In the genomic region with DNA sequence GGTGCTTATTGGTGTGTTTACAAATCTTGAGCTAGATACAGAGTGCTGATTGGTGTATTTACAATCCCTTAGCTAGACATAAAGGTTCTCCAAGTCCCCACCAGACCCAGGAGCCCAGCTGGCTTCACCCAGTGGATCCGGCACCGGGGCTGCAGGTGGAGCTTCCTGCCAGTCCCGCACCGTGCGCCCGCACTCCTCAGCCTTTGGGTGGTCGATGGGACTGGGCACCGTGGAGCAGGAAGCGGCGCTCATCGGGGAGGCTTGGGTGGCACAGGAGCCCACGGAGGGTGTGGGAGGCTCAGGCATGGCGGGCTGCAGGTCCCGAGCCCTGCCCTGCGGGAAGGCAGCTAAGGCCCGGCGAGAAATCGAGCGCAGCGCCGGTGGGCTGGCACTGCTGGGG, we compare ENCODE assay signal across 3 cellular contexts.
DNase-seq lines count a peak whose midpoint lies in the region; ATAC-seq, FAIRE-seq and TF ChIP-seq lines count a peak whose summit lies in the region.
"Not testable (repeated sequence)": the region's sequence is repeated elsewhere in the genome, so short reads cannot be mapped to it uniquely, and the experiment has no call there.

No MANE protein-coding gene starts in this region.

- H3K4me3 ChIP-seq in kidney (ENCODE audit: low read length in 2 of 2); testis: not testable (repeated sequence)

- H3K4me1 ChIP-seq in kidney (ENCODE audit: control insufficient read depth in 1 of 2, insufficient read depth in 1 of 2, low read depth in 1 of 2, low read length in 2 of 2); testis: not testable (repeated sequence)

- FAIRE-seq in kidney (lab: Jason Lieb, UNC) = not testable (repeated sequence)

- 84% methylated on average over 12 of the region's 21 CpGs; no CpG with 5 or more reads in 1 of the 2 donors for WGBS in testis, 2 donors

- H3K9ac ChIP-seq in kidney (ENCODE audit: low read length in 2 of 2) = not testable (repeated sequence)

- intact Hi-C loops in Right ventricle myocardium superior (cut with DNase I); kidney (cut with DNase I); testis (cut with DNase I; ENCODE audit: low total_unique reads): not testable (repeated sequence)

- TF ChIP-seq POLR2A in testis (IDR thresholded peaks at IDR 0.05) = not testable (repeated sequence)

- H3K27ac ChIP-seq in kidney (ENCODE audit: low read depth in 2 of 2, low read length in 2 of 2); testis: not testable (repeated sequence)

- not testable (repeated sequence) for TF ChIP-seq CTCF in kidney (IDR thresholded peaks at IDR 0.05; ENCODE audit: borderline replicate concordance, extremely low read depth, insufficient read depth); testis (IDR thresholded peaks at IDR 0.05)

- not testable (repeated sequence) for H3K9me3 ChIP-seq in kidney (ENCODE audit: control insufficient read depth in 1 of 2, low read length in 2 of 2); testis

- DNase-seq in Right ventricle myocardium superior (peak; percentile 24), kidney (peak; percentile 58), testis (peak; percentile 14)

- H3K27me3 ChIP-seq in testis = not testable (repeated sequence)

- ATAC-seq in Right ventricle myocardium superior (ENCODE audit: poor library complexity) = not testable (repeated sequence)

- not testable (repeated sequence) for H3K36me3 ChIP-seq in kidney (ENCODE audit: control insufficient read depth in 1 of 2, insufficient read depth in 2 of 2, low read length in 2 of 2); testis (ENCODE audit: low read depth, missing control alignments)
